Comparison of ENCODE assay signal across 8 cellular contexts in the genomic region with DNA sequence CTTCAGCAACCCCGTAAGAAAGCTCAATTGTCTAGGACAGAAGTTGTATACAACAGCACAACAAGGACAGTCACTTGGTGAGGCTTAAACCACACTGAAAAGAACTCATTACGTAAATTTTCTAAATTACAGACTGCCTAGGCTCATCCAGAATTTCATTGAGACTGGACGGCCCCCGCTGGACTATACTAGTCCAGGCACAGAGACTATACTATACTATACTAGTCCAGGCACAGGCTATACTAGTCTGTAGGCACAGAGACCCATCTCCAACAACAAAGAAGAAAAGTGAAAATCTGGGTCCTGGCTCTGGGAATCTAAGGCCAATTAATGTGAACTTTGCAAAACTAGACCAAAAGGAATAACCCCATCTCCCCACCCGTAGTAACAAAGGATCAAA. TPM values are rescaled to one million over a fixed set of nuclear protein-coding genes. Genes with fewer than 3 reads are reported as not detected.
A peak's percentile ranks its signal among the peaks of the same experiment; 100 is the strongest.
DNase-seq lines count a peak whose midpoint lies in the region; ATAC-seq, FAIRE-seq and TF ChIP-seq lines count a peak whose summit lies in the region.

No MANE protein-coding gene starts in this region.

- H2AFZ ChIP-seq in K562 (ENCODE audit: low read depth, low read length): peak overlapping the region; percentile 82

- no peaks in the 10 kb centered on the region for H3K9me1 ChIP-seq in K562 (ENCODE audit: control insufficient read depth, insufficient read depth, low read length)

- peak overlapping the region; percentile 95 for H3K4me3 Mint-ChIP-seq in activated naive CD4-positive, alpha-beta T cell treated with anti-CD3 and anti-CD28 coated beads, Interleukin-2, amount 10 ng/mL, durations not matched to agents 7 days and 5 days

- no peak for TF ChIP-seq POLR2A in K562 (conservative IDR thresholded peaks at IDR 0.05)

- intact Hi-C loops in K562 (cut with micrococcal nuclease): loop anchor here (2.0 kb wide), 1 partner anchor 37 kb away; no protein-coding TSS in a partner anchor

- POLR2A ChIA-PET in K562 (lab: Yijun Ruan, JAX): interaction anchor here (1.1 kb wide), 1 partner anchor 11 kb away, joined by 4 read pairs; no protein-coding TSS in a partner anchor

- no peak for FAIRE-seq in K562 (lab: Jason Lieb, UNC)
- FAIRE-seq in urothelium cell line (lab: Jason Lieb, UNC): no peak

- in situ Hi-C loops in K562 (cut with MboI): no loop called here

- peaks cover 49% of the 10 kb centered on the region for H3K36me3 Mint-ChIP-seq in activated naive CD4-positive, alpha-beta T cell treated with anti-CD3 and anti-CD28 coated beads, Interleukin-2, amount 10 ng/mL, durations not matched to agents 7 days and 5 days

- H3K4me1 Mint-ChIP-seq in activated naive CD4-positive, alpha-beta T cell treated with anti-CD3 and anti-CD28 coated beads, Interleukin-2, amount 10 ng/mL, durations not matched to agents 7 days and 5 days: peaks cover 26% of the 10 kb centered on the region

- H3K27me3 ChIP-seq in K562 (ENCODE audit: control insufficient read depth in 2 of 2, insufficient read depth in 2 of 2, low read length in 2 of 2): no peaks in the 10 kb centered on the region
- H3K27me3 ChIP-seq in lung (ENCODE audit: control insufficient read depth, insufficient read depth): no peaks in the 10 kb centered on the region

- BruUV-seq in K562 (replicated peaks; lab: Mats Ljungman, UMichigan): no TSS peak

- H3K36me3 ChIP-seq in K562 (ENCODE audit: control insufficient read depth, insufficient read depth, low read length): peaks cover 32% of the 10 kb centered on the region
- peaks cover 4 to 5% of the 10 kb centered on the region in 2 donors for H3K36me3 ChIP-seq in lung (ENCODE audit: control insufficient read depth in 2 of 2, insufficient read depth in 2 of 2, low read length in 2 of 2)

- H3K9me3 ChIP-seq in K562 (replicated peaks; ENCODE audit: control insufficient read depth, insufficient read depth, low read depth, low read length) (peaks cover 26% of the 10 kb centered on the region), lung (ENCODE audit: control insufficient read depth in 2 of 2, insufficient read depth in 1 of 2, low read length in 1 of 2) (peaks cover 0 to 24% of the 10 kb centered on the region in 2 donors)

- ATAC-seq in K562: peak; percentile 56
- no peak for ATAC-seq in lung (ENCODE audit: insufficient read depth, low FRiP score)
- no peak for ATAC-seq in GM18858 (IDR thresholded peaks at IDR 0.05; ENCODE audit: unreplicated experiment)

- peaks cover 51% of the 10 kb centered on the region for H3K79me2 ChIP-seq in K562 (ENCODE audit: control insufficient read depth, insufficient read depth, low read length)

- H3K4me2 ChIP-seq in K562 (ENCODE audit: insufficient read depth, low read length): peak overlapping the region; percentile 77

- H3K4me3 ChIP-seq in K562 (peak overlapping the region; percentile 63), lung (peak overlapping the region; percentile 52)

- peak overlapping the region; percentile 59 for H3K27ac ChIP-seq in K562 (ENCODE audit: extremely low read depth, low read depth, low read length)
- peak overlapping the region; percentile 77 to 88 for H3K27ac ChIP-seq in lung (ENCODE audit: low read depth in 1 of 2, low read length in 1 of 2)

- H3K9ac ChIP-seq in K562 (ENCODE audit: insufficient read depth in 1 of 2, low read depth in 2 of 2, low read length in 2 of 2): peak overlapping the region; percentile 71 to 94

- peaks cover 7 to 13% of the 10 kb centered on the region in 2 experiments for H3K4me1 ChIP-seq in K562 (replicated peaks in 1 of 2; ENCODE audit: control insufficient read depth in 2 of 2, insufficient read depth in 2 of 2, low read length in 2 of 2)
- H3K4me1 ChIP-seq in lung (ENCODE audit: control insufficient read depth in 2 of 2, insufficient read depth in 2 of 2, low read length in 2 of 2): peaks cover 4 to 8% of the 10 kb centered on the region in 2 donors

- no peaks in the 10 kb centered on the region for H3K27me3 Mint-ChIP-seq in activated naive CD4-positive, alpha-beta T cell treated with anti-CD3 and anti-CD28 coated beads, Interleukin-2, amount 10 ng/mL, durations not matched to agents 7 days and 5 days

- TF ChIP-seq RAD21 in K562 (CRISPR knock-in tag; conservative IDR thresholded peaks at IDR 0.05 in 1 of 2, IDR thresholded peaks at IDR 0.05 in 1 of 2): no peak

- no peaks in the 10 kb centered on the region for H4K20me1 ChIP-seq in K562 (replicated peaks; ENCODE audit: control insufficient read depth, insufficient read depth, low read length)

- TF ChIP-seq EP300 in K562 (IDR thresholded peaks at IDR 0.05; ENCODE audit: low read length): no peak

- CTCF ChIA-PET in activated naive CD4-positive, alpha-beta T cell treated with anti-CD3 and anti-CD28 coated beads, Interleukin-2, amount 10 ng/mL, durations not matched to agents 7 days and 5 days (lab: Charles Lee): no interaction called here
- CTCF ChIA-PET in K562 (lab: Yijun Ruan, JAX; ENCODE audit: low intra/inter-chr PET ratio): no interaction called here

- 0% methylated on average over 5 of the region's 5 CpGs for WGBS in K562 (ENCODE audit: insufficient coverage, low coverage, missing lambda C conversion rate)
- WGBS in lung, 2 donors: 27 to 29% methylated on average over 5 of the region's 5 CpGs

- no peak for DNase-seq in activated naive CD4-positive, alpha-beta T cell treated with anti-CD3 and anti-CD28 coated beads, Interleukin-2, amount 10 ng/mL, durations not matched to agents 7 days and 5 days
- DNase-seq in activated naive CD4-positive, alpha-beta T cell (lab: John Stamatoyannopoulos, UW): no peak
- DNase-seq in K562 (ENCODE audit: extremely low read depth in 1 of 4, low spot score in 3 of 4) (peak in 1 of 4 experiments; percentile 9), lung (ENCODE audit: low spot score) (no peak), urothelium cell line (ENCODE audit: low spot score) (peak; percentile 4), globus pallidus (ENCODE audit: low spot score) (no peak), Kasumi-1 (lab: John Stamatoyannopoulos, UW) (no peak)

- H3K9me3 Mint-ChIP-seq in activated naive CD4-positive, alpha-beta T cell treated with anti-CD3 and anti-CD28 coated beads, Interleukin-2, amount 10 ng/mL, durations not matched to agents 7 days and 5 days: peaks cover 45% of the 10 kb centered on the region

- TF ChIP-seq CTCF in K562 (IDR thresholded peaks at IDR 0.05 in 2 of 3, conservative IDR thresholded peaks at IDR 0.05 in 1 of 3; ENCODE audit: insufficient read depth in 2 of 3, low read depth in 1 of 3, low read length in 3 of 3) (no peak), lung (IDR thresholded peaks at IDR 0.05; ENCODE audit: control extremely low read depth, extremely low read depth) (no peak)

- peak overlapping the region; percentile 91 for H3K27ac Mint-ChIP-seq in activated naive CD4-positive, alpha-beta T cell treated with anti-CD3 and anti-CD28 coated beads, Interleukin-2, amount 10 ng/mL, durations not matched to agents 7 days and 5 days

RNA-seq across cellular contexts. Expression of gene ZNF816, which starts 0.7 kb away (rescaled TPM):
- total RNA-seq in K562 (2011; cell fraction: chromatin; rRNA removed; ENCODE audit: low replicate concordance): 30.0 and 80.9 TPM in 2 replicates
- total RNA-seq in K562 (2011; cell fraction: nucleolus; rRNA removed): 20.5 and 22.0 TPM in 2 replicates
- 27.3 and 32.6 TPM in 2 replicates for total RNA-seq in K562 (2011; cell fraction: nucleoplasm; rRNA removed)
- total RNA-seq in K562 (2014; rRNA removed) (10.7 and 11.3 TPM in 2 replicates), K562 (2014; rRNA removed; fragmentation: Illumina TruSeq; extraction: Trizol) (23.4 and 24.0 TPM in 2 replicates), K562 (2015; rRNA removed; fragmentation: Illumina TruSeq; extraction: Trizol) (19.3 and 23.3 TPM in 2 replicates), K562 (2021) (12.0 and 15.5 TPM in 2 replicates), lung (10 to 100 TPM; 10.2 to 20.9 TPM)
- polyA plus RNA-seq in K562 (2011; rRNA removed) (18.0 and 18.8 TPM in 2 replicates), K562 (2014; fragmentation: Illumina TruSeq; extraction: Trizol) (13.0 and 13.1 TPM in 2 replicates), K562 (2014; fragmentation: Nextera tagmentation; extraction: Ambion mirVana) (10 to 100 TPM; 11.1 to 17.0 TPM), K562 (2014; rRNA removed) (6.6 and 8.6 TPM in 2 replicates), lung (1 to 10 TPM; 2.9 to 3.7 TPM)
- polyA plus RNA-seq in K562 (2011; cell fraction: cytosol; rRNA removed): 4.3 and 9.0 TPM in 2 replicates
- 11.3 and 15.3 TPM in 2 replicates for polyA plus RNA-seq in K562 (2011; cell fraction: nucleus; rRNA removed)
- 7.6 and 7.8 TPM in 2 replicates for polyA plus RNA-seq in K562 (2012)
- 30.0 and 35.9 TPM in 2 replicates for polyA minus RNA-seq in K562 (2011; rRNA and poly(A)+ RNA removed)
- polyA minus RNA-seq in K562 (2011; cell fraction: cytosol; rRNA and poly(A)+ RNA removed): 12.1 and 19.6 TPM in 2 replicates
- 8.2 and 20.2 TPM in 2 replicates for polyA minus RNA-seq in K562 (2011; cell fraction: nucleus; rRNA and poly(A)+ RNA removed)

RNA-seq across cellular contexts. Expression of gene ZNF888, which starts 38.8 kb away (rescaled TPM):
- 11.0 and 36.0 TPM in 2 replicates for total RNA-seq in K562 (2011; cell fraction: chromatin; rRNA removed; ENCODE audit: low replicate concordance)
- 7.5 and 10.3 TPM in 2 replicates for total RNA-seq in K562 (2011; cell fraction: nucleolus; rRNA removed)
- 12.6 and 13.6 TPM in 2 replicates for total RNA-seq in K562 (2011; cell fraction: nucleoplasm; rRNA removed)
- total RNA-seq in K562 (2014; rRNA removed) (6.9 and 8.9 TPM in 2 replicates), K562 (2014; rRNA removed; fragmentation: Illumina TruSeq; extraction: Trizol) (13.3 and 15.5 TPM in 2 replicates), K562 (2015; rRNA removed; fragmentation: Illumina TruSeq; extraction: Trizol) (12.1 TPM in 2 replicates), K562 (2021) (8.3 and 10.7 TPM in 2 replicates), lung (10 to 100 TPM in 1 of 2 donors, 1 to 10 TPM in 1; 6.9 to 18.9 TPM)
- polyA plus RNA-seq in K562 (2011; rRNA removed) (9.6 and 12.5 TPM in 2 replicates), K562 (2014; fragmentation: Illumina TruSeq; extraction: Trizol) (9.9 and 10.1 TPM in 2 replicates), K562 (2014; fragmentation: Nextera tagmentation; extraction: Ambion mirVana) (1 to 10 TPM; 1.6 to 2.7 TPM), K562 (2014; rRNA removed) (4.5 and 5.9 TPM in 2 replicates), lung (1 to 10 TPM; 2.2 to 4.5 TPM)
- 2.2 and 4.6 TPM in 2 replicates for polyA plus RNA-seq in K562 (2011; cell fraction: cytosol; rRNA removed)
- 7.9 and 8.3 TPM in 2 replicates for polyA plus RNA-seq in K562 (2011; cell fraction: nucleus; rRNA removed)
- 7.5 and 8.1 TPM in 2 replicates for polyA plus RNA-seq in K562 (2012)
- polyA minus RNA-seq in K562 (2011; rRNA and poly(A)+ RNA removed): 40.2 and 44.6 TPM in 2 replicates
- polyA minus RNA-seq in K562 (2011; cell fraction: cytosol; rRNA and poly(A)+ RNA removed): 10.2 and 14.1 TPM in 2 replicates
- polyA minus RNA-seq in K562 (2011; cell fraction: nucleus; rRNA and poly(A)+ RNA removed): 7.1 and 13.7 TPM in 2 replicates

RNA-seq across cellular contexts. Expression of gene ERVV-1, which starts 51.7 kb away (rescaled TPM):
- total RNA-seq in K562 (2011; cell fraction: chromatin; rRNA removed; ENCODE audit: low replicate concordance): 0.16 and 0.60 TPM in 2 replicates
- 0.13 and 0.50 TPM in 2 replicates for total RNA-seq in K562 (2011; cell fraction: nucleolus; rRNA removed)
- 0.38 TPM in 1 of 2 replicates, not detected in the other for total RNA-seq in K562 (2011; cell fraction: nucleoplasm; rRNA removed)
- total RNA-seq in K562 (2014; rRNA removed) (not detected in 2 replicates), K562 (2014; rRNA removed; fragmentation: Illumina TruSeq; extraction: Trizol) (not detected in 2 replicates), K562 (2015; rRNA removed; fragmentation: Illumina TruSeq; extraction: Trizol) (not detected in 2 replicates), K562 (2021) (not detected in 2 replicates), lung (not detected)
- polyA plus RNA-seq in K562 (2011; rRNA removed) (0.05 and 0.08 TPM in 2 replicates), K562 (2014; fragmentation: Illumina TruSeq; extraction: Trizol) (not detected in 2 replicates), K562 (2014; fragmentation: Nextera tagmentation; extraction: Ambion mirVana) (not detected), K562 (2014; rRNA removed) (not detected in 2 replicates), lung (not detected)
- polyA plus RNA-seq in K562 (2011; cell fraction: cytosol; rRNA removed): 0.03 TPM in 1 of 2 replicates, not detected in the other
- 0.10 and 0.30 TPM in 2 replicates for polyA plus RNA-seq in K562 (2011; cell fraction: nucleus; rRNA removed)
- 0.06 TPM in 1 of 2 replicates, not detected in the other for polyA plus RNA-seq in K562 (2012)
- polyA minus RNA-seq in K562 (2011; rRNA and poly(A)+ RNA removed): 0.09 and 0.18 TPM in 2 replicates
- polyA minus RNA-seq in K562 (2011; cell fraction: cytosol; rRNA and poly(A)+ RNA removed): not detected in 2 replicates
- polyA minus RNA-seq in K562 (2011; cell fraction: nucleus; rRNA and poly(A)+ RNA removed): 0.11 TPM in 1 of 2 replicates, not detected in the other
